17 cellular contexts compared by ENCODE assay signal in the genomic region with DNA sequence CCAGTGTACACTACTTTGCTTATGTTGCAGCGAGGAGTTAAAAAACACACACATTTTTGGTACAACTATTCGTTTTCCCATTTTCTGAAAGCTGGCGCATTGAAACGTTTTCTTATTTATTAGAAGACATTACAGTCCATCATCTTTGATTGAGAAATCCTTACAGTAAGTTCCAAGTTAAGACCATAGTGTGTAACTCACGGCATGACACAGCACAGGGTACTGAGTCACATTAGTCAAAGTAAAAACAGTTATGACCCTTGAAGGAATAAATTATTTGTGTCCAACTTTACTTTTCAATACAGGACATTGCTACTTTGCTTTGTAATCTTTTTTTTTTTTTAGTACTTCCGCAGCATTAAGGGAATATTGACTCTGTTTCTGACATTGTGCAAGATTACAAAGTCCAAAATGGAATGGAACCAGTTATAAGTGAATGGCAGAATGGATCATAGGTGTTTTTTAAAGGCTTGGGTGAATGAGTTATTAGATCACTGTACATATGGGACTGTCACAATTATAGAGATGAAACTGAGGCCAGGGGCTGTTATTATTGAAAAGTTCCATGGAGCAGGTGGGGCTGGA.
"Had no signal": no experiment of that assay in that cellular context is flagged by ENCODE, and none has a peak within 500 bp of the region (broad histone marks: within the 10 kb centered on the region; RNA-seq: fewer than 3 reads in every experiment).

No MANE protein-coding gene starts in this region.

- H3K27ac ChIP-seq: brain microvascular endothelial cell, esophagus muscularis mucosa, gastrocnemius medialis had no signal

- H3K9me3 ChIP-seq: esophagus muscularis mucosa, gastrocnemius medialis, stomach had no signal

- H3K27me3 ChIP-seq: brain microvascular endothelial cell, esophagus muscularis mucosa, stomach had no signal

- H3K4me3 ChIP-seq: esophagus muscularis mucosa, gastrocnemius medialis, lung, stomach had no signal

- H3K36me3 Mint-ChIP-seq: activated naive CD4-positive, alpha-beta T cell treated with anti-CD3 and anti-CD28 coated beads, Interleukin-2, amount 50 U/mL, for 24 hours; naive B cell had no signal

- ATAC-seq: gastrocnemius medialis, sciatic nerve had no signal

- H3K36me3 ChIP-seq: brain microvascular endothelial cell, esophagus muscularis mucosa, gastrocnemius medialis, stomach had no signal

- H3K4me1 Mint-ChIP-seq: naive B cell had no signal

- H3K4me3 Mint-ChIP-seq: activated naive CD4-positive, alpha-beta T cell treated with anti-CD3 and anti-CD28 coated beads, Interleukin-2, amount 50 U/mL, for 24 hours; naive B cell had no signal

- DNase-seq: activated CD4-positive, CD25-positive, alpha-beta regulatory T cell; activated effector memory CD4-positive, alpha-beta T cell treated with Interleukin-2 at 50 U/mL for 16 hours; amniotic stem cell; brain microvascular endothelial cell; gastrocnemius medialis; midbrain; naive B cell; stimulated activated CD4-positive, alpha-beta T cell treated with anti-CD3 and anti-CD28 coated beads, Interleukin-2, amount 100 ng/mL, for 48 hours; stomach; T-helper 2 cell had no signal

- H3K27me3 Mint-ChIP-seq: activated naive CD4-positive, alpha-beta T cell treated with anti-CD3 and anti-CD28 coated beads, Interleukin-2, amount 50 U/mL, for 24 hours; naive B cell; progenitor cell of endocrine pancreas had no signal

- H3K9me3 Mint-ChIP-seq: activated naive CD4-positive, alpha-beta T cell treated with anti-CD3 and anti-CD28 coated beads, Interleukin-2, amount 50 U/mL, for 24 hours; naive B cell had no signal

- FAIRE-seq: TTC549, urothelium cell line had no signal

- H3K4me1 ChIP-seq: gastrocnemius medialis had no signal

- H3K27ac Mint-ChIP-seq: activated naive CD4-positive, alpha-beta T cell treated with anti-CD3 and anti-CD28 coated beads, Interleukin-2, amount 50 U/mL, for 24 hours; naive B cell; progenitor cell of endocrine pancreas had no signal
